ENCODE assay signal across 9 cellular contexts in the genomic region with DNA sequence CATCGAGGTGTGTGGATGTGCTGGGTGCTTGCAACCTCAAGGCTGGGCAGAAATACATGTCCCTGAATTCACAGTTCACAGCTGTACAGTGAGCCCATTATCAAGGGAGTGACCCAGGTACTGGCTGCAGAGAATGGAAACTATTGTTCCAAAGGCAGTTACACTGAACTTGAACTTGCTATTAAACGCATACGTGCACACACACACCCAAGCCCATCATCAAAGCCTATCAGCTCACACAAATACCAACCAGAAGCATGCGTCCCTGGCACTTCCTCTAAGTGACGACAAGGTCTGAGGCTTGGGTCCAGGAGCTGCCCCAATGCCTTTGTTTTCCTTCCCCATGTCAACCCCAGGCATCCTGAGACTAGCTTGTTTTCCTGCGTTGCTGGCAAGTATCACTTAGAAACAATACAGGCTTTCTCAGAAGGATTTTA.
DNase-seq lines count a peak whose midpoint lies in the region; ATAC-seq and TF ChIP-seq lines count a peak whose summit lies in the region.
"Had no signal": no experiment of that assay in that cellular context is flagged by ENCODE, and none has a peak within 500 bp of the region (broad histone marks: within the 10 kb centered on the region; RNA-seq: fewer than 3 reads in every experiment).

No MANE protein-coding gene starts in this region.

- H3K27ac Mint-ChIP-seq in CD8-positive, alpha-beta memory T cell, result peak overlapping the region in 7 of 8 donors; percentile 1 to 85 (median 52)
- H3K27ac Mint-ChIP-seq in nephron, result peak overlapping the region; percentile 60 to 79 (median 79)

- CTCF ChIA-PET in CD8-positive, alpha-beta memory T cell (lab: Charles Lee), result no interaction called here
- CTCF ChIA-PET in OCI-LY7 (lab: Charles Lee; ENCODE audit: unreplicated experiment), result no interaction called here

- H4K20me1 ChIP-seq in OCI-LY7 (ENCODE audit: insufficient read depth, low read length), result 0 out of 2 replicates have a peak, but pooled peaks cover 6% of the 10 kb centered on the region

- H3K27ac ChIP-seq in CD8-positive, alpha-beta memory T cell (ENCODE audit: low read depth, low read length), result peak overlapping the region; percentile 9
- H3K27ac ChIP-seq in OCI-LY7 (ENCODE audit: low read depth, low read length, poor library complexity, severe bottlenecking), result no peak overlapping the region

- TF ChIP-seq CTCF in OCI-LY7 (conservative IDR thresholded peaks at IDR 0.05; ENCODE audit: low read length), result no peak
- no peak for TF ChIP-seq CTCF in nephron (IDR thresholded peaks at IDR 0.05; ENCODE audit: unreplicated experiment in 3 of 3)

- no peaks in the 10 kb centered on the region for H3K79me2 ChIP-seq in OCI-LY7 (ENCODE audit: insufficient read depth, low read depth, low read length)

- intact Hi-C loops in OCI-LY7 (cut with micrococcal nuclease; ENCODE audit: unreplicated experiment), result loop anchor here (2.0 kb wide), 2 partner anchors 103 to 121 kb away; no protein-coding TSS in a partner anchor

- ATAC-seq in esophagus mucosa (peak; percentile 14), GM18511 (IDR thresholded peaks at IDR 0.05; ENCODE audit: unreplicated experiment) (no peak), GM21619 (IDR thresholded peaks at IDR 0.05; ENCODE audit: unreplicated experiment) (no peak), HG03095 (IDR thresholded peaks at IDR 0.05; ENCODE audit: unreplicated experiment) (no peak), HG02798 (IDR thresholded peaks at IDR 0.05; ENCODE audit: poor library complexity, unreplicated experiment) (no peak)

- H3K4me3 Mint-ChIP-seq in CD8-positive, alpha-beta memory T cell, result no peak overlapping the region
- H3K4me3 Mint-ChIP-seq in nephron, result no peak overlapping the region

- BruUV-seq in OCI-LY7 (replicated peaks; lab: Mats Ljungman, UMichigan), result no TSS peak

- no peaks in the 10 kb centered on the region for H3K9me2 ChIP-seq in OCI-LY7 (ENCODE audit: insufficient read depth, low read length)

- H3K4me1 Mint-ChIP-seq in CD8-positive, alpha-beta memory T cell, result peaks cover 53 to 62% (median 55%) of the 10 kb centered on the region in 3 donors
- H3K4me1 Mint-ChIP-seq in nephron, result peaks cover 53% of the 10 kb centered on the region

- no peaks in the 10 kb centered on the region for H3K9me3 ChIP-seq in CD8-positive, alpha-beta memory T cell (ENCODE audit: low read length)
- H3K9me3 ChIP-seq in OCI-LY7 (ENCODE audit: low read length), result no peaks in the 10 kb centered on the region; the same call in 1 of the 2 replicates

- H3K27me3 Mint-ChIP-seq in CD8-positive, alpha-beta memory T cell, result no peaks in the 10 kb centered on the region
- H3K27me3 Mint-ChIP-seq in nephron (ENCODE audit: low read depth), result peaks cover 3% of the 10 kb centered on the region

- H3K27me3 ChIP-seq in CD8-positive, alpha-beta memory T cell (ENCODE audit: insufficient read depth, low read length, poor library complexity, severe bottlenecking), result no peaks in the 10 kb centered on the region

- POLR2A ChIA-PET in CD8-positive, alpha-beta memory T cell (lab: Charles Lee), result no interaction called here
- POLR2A ChIA-PET in OCI-LY7 (lab: Charles Lee), result interaction anchor here (1.9 to 2.3 kb wide), 2 partner anchors 10 to 16 kb away, joined by 5 to 6 read pairs; no protein-coding TSS in a partner anchor

- no peak overlapping the region for H3K4me3 ChIP-seq in CD8-positive, alpha-beta memory T cell (ENCODE audit: low read length)
- no peak overlapping the region for H3K4me3 ChIP-seq in OCI-LY7 (ENCODE audit: low read depth, low read length, poor library complexity, severe bottlenecking)

- H3K4me2 ChIP-seq in OCI-LY7 (ENCODE audit: low read length), result peak overlapping the region; percentile 78

- DNase-seq in CD8-positive, alpha-beta memory T cell, result no peak
- no peak for DNase-seq in OCI-LY7 (ENCODE audit: low spot score)
- DNase-seq: NCI-H2171 treated with DMSO at 0.1 percent for 48 hours had no signal

- H3K36me3 Mint-ChIP-seq in CD8-positive, alpha-beta memory T cell, result peaks cover 5 to 48% (median 11%) of the 10 kb centered on the region in 3 donors
- H3K36me3 Mint-ChIP-seq in nephron (ENCODE audit: low read depth), result peaks cover 42% of the 10 kb centered on the region

- peaks cover 20% of the 10 kb centered on the region for H3K36me3 ChIP-seq in CD8-positive, alpha-beta memory T cell (ENCODE audit: insufficient read depth, low read length)
- peaks cover 50% of the 10 kb centered on the region for H3K36me3 ChIP-seq in OCI-LY7 (ENCODE audit: insufficient read depth, low read length)

- H2AFZ ChIP-seq in OCI-LY7 (ENCODE audit: low read length), result no peak overlapping the region

- H3K4me1 ChIP-seq in CD8-positive, alpha-beta memory T cell (ENCODE audit: insufficient read depth, low read length), result peaks cover 47% of the 10 kb centered on the region
- H3K4me1 ChIP-seq in OCI-LY7 (ENCODE audit: insufficient read depth, low read length, poor library complexity, severe bottlenecking), result peaks cover 70% of the 10 kb centered on the region

- no peaks in the 10 kb centered on the region for H3K9me3 Mint-ChIP-seq in CD8-positive, alpha-beta memory T cell
- H3K9me3 Mint-ChIP-seq in nephron, result no peaks in the 10 kb centered on the region
